ENCODE assay signal across 26 cellular contexts in genomic region chr15:100222349-100222715, GRCh38.
"Had no signal": no experiment of that assay in that cellular context is flagged by ENCODE, and none has a peak within 500 bp of the region (broad histone marks: within the 10 kb centered on the region; RNA-seq: fewer than 3 reads in every experiment).

No MANE protein-coding gene starts in this region.

- H3K36me3 ChIP-seq: colonic mucosa, esophagus muscularis mucosa, gastroesophageal sphincter, WERI-Rb-1 had no signal

- H3K27me3 ChIP-seq: body of pancreas, colonic mucosa, esophagus muscularis mucosa, gastroesophageal sphincter had no signal

- ATAC-seq: activated CD4-positive, CD25-positive, alpha-beta regulatory T cell treated with anti-CD3 and anti-CD28 coated beads, Interleukin-2, amount 50 U/mL, for 24 hours; activated CD8-positive, alpha-beta T cell treated with anti-CD3 and anti-CD28 coated beads for 36 hours; activated T-cell treated with anti-CD3 and anti-CD28 coated beads, Interleukin-2, amount 50 U/mL, for 4 hours; activated T-helper 17 cell treated with anti-CD3 and anti-CD28 coated beads, Interleukin-2, amount 50 U/mL, for 72 hours; body of pancreas; gastroesophageal sphincter; T-helper 17 cell had no signal

- DNase-seq: activated B cell treated with CpG ODN at 0.5 μM for 24 hours; activated CD4-positive, alpha-beta T cell treated with anti-CD3 and anti-CD28 coated beads for 48 hours; activated CD4-positive, alpha-beta T cell treated with anti-CD3 and anti-CD28 coated beads, Interleukin-2, amount 50 U/mL, for 1 hour; activated CD4-positive, alpha-beta T cell treated with anti-CD3 and anti-CD28 coated beads, Interleukin-2, amount 50 U/mL, for 48 hours; activated CD8-positive, alpha-beta memory T cell treated with anti-CD3 and anti-CD28 coated beads for 24 hours; activated CD8-positive, alpha-beta T cell treated with anti-CD3 and anti-CD28 coated beads for 36 hours; activated effector memory CD4-positive, alpha-beta T cell treated with Interleukin-2 at 50 U/mL for 16 hours; activated gamma-delta T cell treated with Interleukin-2 at 50 U/mL for 16 hours; activated naive CD4-positive, alpha-beta T cell treated with anti-CD3 and anti-CD28 coated beads, Interleukin-2, amount 50 U/mL, for 16 hours; activated naive CD4-positive, alpha-beta T cell treated with Interleukin-2 at 50 U/mL for 16 hours; activated T-cell treated with anti-CD3 and anti-CD28 coated beads, Interleukin-2, amount 50 U/mL, for 4 hours; amniotic stem cell; aorta; body of pancreas; colonic mucosa; effector memory CD4-positive, alpha-beta T cell; endodermal cell; foreskin melanocyte; T-helper 1 cell; T-helper 17 cell; T1000; WERI-Rb-1 had no signal

- H3K27ac ChIP-seq: body of pancreas, colonic mucosa, esophagus muscularis mucosa, gastroesophageal sphincter, WERI-Rb-1 had no signal

- H3K4me1 ChIP-seq: colonic mucosa, esophagus muscularis mucosa, gastroesophageal sphincter had no signal

- H3K9me3 ChIP-seq: body of pancreas, colonic mucosa, esophagus muscularis mucosa, gastroesophageal sphincter had no signal

- H3K4me3 ChIP-seq: body of pancreas, colonic mucosa, esophagus muscularis mucosa, gastroesophageal sphincter had no signal
